ENCODE assay signal across 8 cellular contexts in genomic region chr14:50668008-50668851, GRCh38. TPM values are rescaled to one million over a fixed set of nuclear protein-coding genes. Genes with fewer than 3 reads are reported as not detected.
DNase-seq lines count a peak whose midpoint lies in the region; ATAC-seq and TF ChIP-seq lines count a peak whose summit lies in the region.

Gene SAV1 (minus strand): TSS chr14:50668306. CDS start chr14:50667967, 339 bp downstream.

- H3K4me1 ChIP-seq in ascending aorta: peaks cover 4 to 15% of the 10 kb centered on the region in 2 donors

- H3K36me3 ChIP-seq in ascending aorta: no peaks in the 10 kb centered on the region

- H3K4me3 ChIP-seq in GM12864 (ENCODE audit: low read depth, low read length) (peak within 1 kb of the TSS; percentile 75), ascending aorta (peak within 1 kb of the TSS; percentile 86 to 96)

- H3K27me3 Mint-ChIP-seq in T-helper 17 cell: no peaks in the 10 kb centered on the region

- peaks cover 6% of the 10 kb centered on the region for H3K36me3 Mint-ChIP-seq in T-helper 17 cell (ENCODE audit: low read depth)

- peaks cover 13% of the 10 kb centered on the region for H3K4me1 Mint-ChIP-seq in T-helper 17 cell

- DNase-seq in GM12864 (ENCODE audit: low read depth) (no peak), NCI-H1105 (lab: John Stamatoyannopoulos, UW) (peak; percentile 82), T-helper 17 cell (peak; percentile 17 to 39 (median 29)), ascending aorta (ENCODE audit: low spot score in 2 of 2) (peak in 1 of 2 donors; percentile 89), hepatic stellate cell (ENCODE audit: low spot score) (peak; percentile 52), retina (peak; percentile 97)

- H3K9me3 ChIP-seq in T-helper 17 cell (ENCODE audit: control insufficient read depth, low read length, poor library complexity, severe bottlenecking) (no peaks in the 10 kb centered on the region), ascending aorta (no peaks in the 10 kb centered on the region)

- ATAC-seq in HG02571 (IDR thresholded peaks at IDR 0.05; ENCODE audit: unreplicated experiment) (peak; percentile 62), T-helper 17 cell (peak; percentile 66), HG03457 (IDR thresholded peaks at IDR 0.05; ENCODE audit: unreplicated experiment) (no peak)

- no peaks in the 10 kb centered on the region for H3K27me3 ChIP-seq in ascending aorta

- peak within 1 kb of the TSS; percentile 85 for H3K27ac Mint-ChIP-seq in T-helper 17 cell

- intact Hi-C loops in ascending aorta (cut with DNase I): loop anchor here (2.0 to 10.0 kb wide), 7 partner anchors 89 to 901 kb away; partner anchors contain the start of genes ATL1, DMAC2L, KLHDC2 and L2HGDH

- H3K27ac ChIP-seq in ascending aorta: peak within 1 kb of the TSS; percentile 99

- no peak within 1 kb of the TSS for H3K4me3 Mint-ChIP-seq in T-helper 17 cell

- TF ChIP-seq CTCF in GM12864 (IDR thresholded peaks at IDR 0.05; ENCODE audit: low read depth, low read length, missing control alignments): no peak
- no peak for TF ChIP-seq CTCF in ascending aorta (IDR thresholded peaks at IDR 0.05)

RNA-seq across cellular contexts. Expression of gene SAV1, which starts in this region (rescaled TPM):
- total RNA-seq in T-helper 17 cell (10 to 100 TPM in 1 of 2 donors, 1 to 10 TPM in 1; 8.1 to 18.5 TPM), ascending aorta (61.7 TPM)
